24 cellular contexts compared by ENCODE assay signal in the genomic region with DNA sequence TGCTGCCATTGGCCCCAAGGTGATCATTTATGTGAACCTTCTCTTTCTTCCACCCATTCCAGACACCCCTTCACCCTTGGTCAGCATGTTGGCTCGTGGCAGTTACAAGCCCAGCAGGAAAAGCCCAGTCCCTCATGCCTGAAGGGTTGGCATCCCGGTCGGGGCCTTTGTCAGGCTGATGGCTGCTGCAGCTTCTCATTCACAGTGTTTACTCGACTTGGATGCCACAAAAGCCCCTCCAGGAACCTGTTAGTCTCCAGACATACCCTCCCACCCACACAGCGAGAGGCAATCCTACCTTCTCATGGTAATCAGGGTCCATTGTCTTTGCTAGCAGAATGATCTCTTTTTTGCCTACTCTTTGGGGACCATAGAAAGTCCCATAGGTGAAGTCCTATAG.
"Had no signal": no experiment of that assay in that cellular context is flagged by ENCODE, and none has a peak within 500 bp of the region (broad histone marks: within the 10 kb centered on the region; RNA-seq: fewer than 3 reads in every experiment).

No MANE protein-coding gene starts in this region.

- H3K4me3 Mint-ChIP-seq: naive thymus-derived CD8-positive, alpha-beta T cell; nephron progenitor cell; stimulated activated naive B cell treated with anti-CD40 and anti-IgM and Interleukin-4, amounts not matched to agents 10 μg/mL and 1 μg/mL and 100 μg/mL, for 72 hours; stimulated activated naive CD8-positive, alpha-beta T cell treated with anti-CD3 and anti-CD28 coated beads, Interleukin-15, Interleukin-2, amounts not matched to agents 100 ng/mL and 50 ng/mL, for 24 hours had no signal

- DNase-seq: dorsolateral prefrontal cortex; effector CD4-positive, alpha-beta T cell; foreskin keratinocyte; heart left ventricle; left ventricle myocardium superior; lower lobe of right lung; naive thymus-derived CD8-positive, alpha-beta T cell; nephron progenitor cell; nucleus accumbens; ovary; psoas muscle; right lobe of liver; small intestine; stimulated activated CD4-positive, alpha-beta T cell treated with anti-CD3 and anti-CD28 coated beads, Interleukin-15, amount 100 ng/mL, for 24 hours; stimulated activated CD4-positive, alpha-beta T cell treated with anti-CD3 and anti-CD28 coated beads, Interleukin-2, amount 100 ng/mL, for 48 hours; stimulated activated naive B cell treated with anti-CD40 and anti-IgM and Interleukin-4, amounts not matched to agents 10 μg/mL and 1 μg/mL and 100 μg/mL, for 72 hours had no signal

- H3K4me1 Mint-ChIP-seq: naive thymus-derived CD8-positive, alpha-beta T cell; nephron progenitor cell; stimulated activated naive B cell treated with anti-CD40 and anti-IgM and Interleukin-4, amounts not matched to agents 10 μg/mL and 1 μg/mL and 100 μg/mL, for 72 hours had no signal

- H3K4me1 ChIP-seq: foreskin keratinocyte, gastroesophageal sphincter, lower lobe of right lung, psoas muscle, right lobe of liver, tibial nerve, upper lobe of left lung had no signal

- H3K36me3 ChIP-seq: gastroesophageal sphincter, heart left ventricle, lower lobe of right lung, ovary, right lobe of liver, thoracic aorta, tibial nerve, upper lobe of left lung had no signal

- H3K36me3 Mint-ChIP-seq: naive thymus-derived CD8-positive, alpha-beta T cell; stimulated activated naive B cell treated with anti-CD40 and anti-IgM and Interleukin-4, amounts not matched to agents 10 μg/mL and 1 μg/mL and 100 μg/mL, for 72 hours had no signal

- H3K4me3 ChIP-seq: dorsolateral prefrontal cortex, gastroesophageal sphincter, heart left ventricle, hepatocyte, lower lobe of right lung, ovary, psoas muscle, right lobe of liver, thoracic aorta, tibial nerve, upper lobe of left lung had no signal

- H3K27me3 ChIP-seq: foreskin keratinocyte, hepatocyte, ovary, right lobe of liver, tibial nerve, upper lobe of left lung had no signal

- ATAC-seq: esophagus mucosa; foreskin keratinocyte; gastroesophageal sphincter; heart left ventricle; left ventricle myocardium superior; lower lobe of right lung; naive thymus-derived CD8-positive, alpha-beta T cell; psoas muscle; right lobe of liver; stimulated activated naive B cell treated with anti-CD40 and anti-IgM and Interleukin-4, amounts not matched to agents 10 μg/mL and 1 μg/mL and 100 μg/mL, for 72 hours had no signal

- H3K27ac Mint-ChIP-seq: naive thymus-derived CD8-positive, alpha-beta T cell; nephron progenitor cell; stimulated activated naive B cell treated with anti-CD40 and anti-IgM and Interleukin-4, amounts not matched to agents 10 μg/mL and 1 μg/mL and 100 μg/mL, for 72 hours; stimulated activated naive CD8-positive, alpha-beta T cell treated with anti-CD3 and anti-CD28 coated beads, Interleukin-15, Interleukin-2, amounts not matched to agents 100 ng/mL and 50 ng/mL, for 24 hours had no signal

- H3K9me3 Mint-ChIP-seq: stimulated activated naive B cell treated with anti-CD40 and anti-IgM and Interleukin-4, amounts not matched to agents 10 μg/mL and 1 μg/mL and 100 μg/mL, for 72 hours; stimulated activated naive CD8-positive, alpha-beta T cell treated with anti-CD3 and anti-CD28 coated beads, Interleukin-15, Interleukin-2, amounts not matched to agents 100 ng/mL and 50 ng/mL, for 24 hours had no signal

- H3K27ac ChIP-seq: dorsolateral prefrontal cortex, epithelial cell of prostate, foreskin keratinocyte, gastroesophageal sphincter, heart left ventricle, hepatocyte, lower lobe of right lung, ovary, psoas muscle, right lobe of liver, thoracic aorta, tibial nerve, upper lobe of left lung had no signal

- H3K9me3 ChIP-seq: gastroesophageal sphincter, heart left ventricle, lower lobe of right lung, ovary, psoas muscle, right lobe of liver, thoracic aorta, upper lobe of left lung had no signal
